Comparison of ENCODE assay signal across 26 cellular contexts in the genomic region with DNA sequence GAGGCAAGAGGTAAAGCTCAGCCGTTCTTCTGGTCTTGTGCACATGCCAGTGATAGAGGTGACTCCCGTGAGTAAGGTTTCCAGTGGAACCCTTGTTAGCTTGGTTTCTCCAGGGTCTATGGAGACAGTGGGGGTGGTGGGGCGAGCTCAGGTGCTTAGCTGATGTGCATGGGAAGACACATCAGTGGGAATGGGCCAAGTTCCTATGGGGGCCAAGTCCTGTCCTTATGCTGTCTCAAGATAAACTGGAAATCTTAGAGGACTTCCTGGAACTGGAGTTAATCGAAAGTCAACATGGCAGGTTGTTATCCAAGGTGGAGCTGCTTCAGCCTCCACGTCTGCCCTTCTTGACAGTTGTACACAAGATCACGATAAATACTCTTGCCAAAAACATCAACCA.
DNase-seq lines count a peak whose midpoint lies in the region; ATAC-seq, FAIRE-seq and TF ChIP-seq lines count a peak whose summit lies in the region.
"Had no signal": no experiment of that assay in that cellular context is flagged by ENCODE, and none has a peak within 500 bp of the region (broad histone marks: within the 10 kb centered on the region; RNA-seq: fewer than 3 reads in every experiment).

No MANE protein-coding gene starts in this region.

- no peak overlapping the region; the same call in 1 of the 2 replicates for H2BK15ac ChIP-seq in H1 (ENCODE audit: low read length)

- ATAC-seq in activated CD4-positive, alpha-beta T cell treated with anti-CD3 and anti-CD28 coated beads for 36 hours: no peak
- ATAC-seq in right lobe of liver: no peak
- ATAC-seq: A549, GM12878 had no signal

- no peak for TF ChIP-seq RAD21 in H1 (IDR thresholded peaks at IDR 0.05 in 1 of 2, conservative IDR thresholded peaks at IDR 0.05 in 1 of 2; ENCODE audit: low read depth in 2 of 2, low read length in 2 of 2)

- H3K9me3 ChIP-seq in H1 (ENCODE audit: insufficient read depth in 2 of 2, low read depth in 1 of 2, low read length in 1 of 2): no peaks in the 10 kb centered on the region
- H3K9me3 ChIP-seq in right lobe of liver: no peaks in the 10 kb centered on the region
- H3K9me3 ChIP-seq: A549; BLaER1 treated with 17β-estradiol and CSF1 and Interleukin-3, amounts not matched to agents 10 nM and 100 nM had no signal

- H2BK5ac ChIP-seq in H1 (ENCODE audit: low read depth, low read length): no peak overlapping the region

- H3K4me1 ChIP-seq in H1 (replicated peaks in 1 of 4; ENCODE audit: control insufficient read depth in 3 of 4, insufficient read depth in 4 of 4, low read length in 3 of 4): no peaks in the 10 kb centered on the region
- H3K4me1 ChIP-seq in right lobe of liver: no peaks in the 10 kb centered on the region
- H3K4me1 ChIP-seq: A549; BLaER1 treated with 17β-estradiol and CSF1 and Interleukin-3, amounts not matched to agents 10 nM and 100 nM had no signal

- no peak overlapping the region for H3K9ac ChIP-seq in H1 (replicated peaks in 1 of 4; ENCODE audit: extremely low read depth in 1 of 4, low read depth in 3 of 4, low read length in 3 of 4)
- H3K9ac ChIP-seq: BLaER1 treated with 17β-estradiol and CSF1 and Interleukin-3, amounts not matched to agents 10 nM and 100 nM had no signal

- no peak overlapping the region for H2AFZ ChIP-seq in H1 (ENCODE audit: low read length)

- H3K79me1 ChIP-seq in H1 (ENCODE audit: low read depth, low read length): no peaks in the 10 kb centered on the region

- no peak overlapping the region for H4K91ac ChIP-seq in H1 (replicated peaks; ENCODE audit: insufficient read length, low read length)

- no peak for TF ChIP-seq POLR2A in H1 (IDR thresholded peaks at IDR 0.05; ENCODE audit: control extremely low read depth in 1 of 2, low read depth in 2 of 2, low read length in 2 of 2)
- TF ChIP-seq POLR2A in right lobe of liver (IDR thresholded peaks at IDR 0.05): no peak

- CTCF ChIA-PET in activated CD4-positive, alpha-beta T cell treated with anti-CD3 and anti-CD28 coated beads for 36 hours (lab: Charles Lee): no interaction called here
- CTCF ChIA-PET in H1 (lab: Charles Lee; ENCODE audit: partially characterized antibody): interaction anchor here (1.2 kb wide), 2 partner anchors 44 to 47 kb away, joined by 3 read pairs; no protein-coding TSS in a partner anchor

- no peaks in the 10 kb centered on the region for H3K4me1 Mint-ChIP-seq in activated CD4-positive, alpha-beta T cell treated with anti-CD3 and anti-CD28 coated beads, Interleukin-2, amount 10 ng/mL, durations not matched to agents 24 days and 14 days
- H3K4me1 Mint-ChIP-seq in activated CD4-positive, alpha-beta T cell treated with anti-CD3 and anti-CD28 coated beads for 36 hours: no peaks in the 10 kb centered on the region
- H3K4me1 Mint-ChIP-seq in osteocyte (ENCODE audit: unreplicated experiment): no peaks in the 10 kb centered on the region
- H3K4me1 Mint-ChIP-seq in CD14-positive monocyte: no peaks in the 10 kb centered on the region
- H3K4me1 Mint-ChIP-seq: B cell; CD4-positive, alpha-beta memory T cell; CD4-positive, CD25-positive, alpha-beta regulatory T cell; CD8-positive, alpha-beta memory T cell had no signal

- H3K23ac ChIP-seq in H1 (ENCODE audit: insufficient read length): no peak overlapping the region

- no peak overlapping the region for H4K5ac ChIP-seq in H1 (ENCODE audit: insufficient read length, low read depth, low read length)

- WGBS in H1 (ENCODE audit: extremely low coverage in 1 of 2, insufficient coverage in 1 of 2, insufficient read length in 1 of 2, insufficient replicate concordance in 2 of 2, low coverage in 1 of 2, low lambda C conversion rate in 2 of 2, missing lambda C conversion rate in 1 of 2), 2 experiments: 86% methylated on average over 6 of the region's 6 CpGs; no CpG with 5 or more reads in 1 of the 2 experiments
- WGBS in right lobe of liver (ENCODE audit: insufficient coverage, low coverage, low lambda C conversion rate, missing lambda C conversion rate): 51% methylated on average over 5 of the region's 6 CpGs

- H3K27me3 ChIP-seq in H1 (replicated peaks in 1 of 4; ENCODE audit: control insufficient read depth in 3 of 4, extremely low read depth in 1 of 4, insufficient read depth in 3 of 4, low read length in 3 of 4) (0 out of 7 replicates have a peak, but pooled peaks cover 0 to 2% (median 0%) of the 10 kb centered on the region in 4 experiments), right lobe of liver (no peaks in the 10 kb centered on the region)
- H3K27me3 ChIP-seq: BLaER1 treated with 17β-estradiol and CSF1 and Interleukin-3, amounts not matched to agents 10 nM and 100 nM had no signal

- H2BK20ac ChIP-seq in H1 (ENCODE audit: low read length): no peak overlapping the region

- no peak overlapping the region for H3K4me3 Mint-ChIP-seq in activated CD4-positive, alpha-beta T cell treated with anti-CD3 and anti-CD28 coated beads, Interleukin-2, amount 10 ng/mL, durations not matched to agents 24 days and 14 days
- no peak overlapping the region for H3K4me3 Mint-ChIP-seq in activated CD4-positive, alpha-beta T cell treated with anti-CD3 and anti-CD28 coated beads for 36 hours
- H3K4me3 Mint-ChIP-seq in osteocyte (ENCODE audit: unreplicated experiment): no peak overlapping the region
- no peak overlapping the region for H3K4me3 Mint-ChIP-seq in CD14-positive monocyte
- H3K4me3 Mint-ChIP-seq: B cell; CD4-positive, alpha-beta memory T cell; CD4-positive, CD25-positive, alpha-beta regulatory T cell; CD8-positive, alpha-beta memory T cell had no signal

- H3K23me2 ChIP-seq in H1 (ENCODE audit: low read depth, low read length): no peaks in the 10 kb centered on the region

- H3K36me3 ChIP-seq in H1 (ENCODE audit: control insufficient read depth in 2 of 4, insufficient read depth in 4 of 4, low read length in 3 of 4) (no peaks in the 10 kb centered on the region), right lobe of liver (no peaks in the 10 kb centered on the region)
- H3K36me3 ChIP-seq: BLaER1 treated with 17β-estradiol and CSF1 and Interleukin-3, amounts not matched to agents 10 nM and 100 nM had no signal

- H3K27ac Mint-ChIP-seq in activated CD4-positive, alpha-beta T cell treated with anti-CD3 and anti-CD28 coated beads, Interleukin-2, amount 10 ng/mL, durations not matched to agents 24 days and 14 days: no peak overlapping the region
- H3K27ac Mint-ChIP-seq in activated CD4-positive, alpha-beta T cell treated with anti-CD3 and anti-CD28 coated beads for 36 hours: no peak overlapping the region
- H3K27ac Mint-ChIP-seq in osteocyte (ENCODE audit: unreplicated experiment) (no peak overlapping the region), CD14-positive monocyte (no peak overlapping the region)
- H3K27ac Mint-ChIP-seq: B cell; CD4-positive, alpha-beta memory T cell; CD8-positive, alpha-beta memory T cell had no signal

- H4K20me1 ChIP-seq in H1 (replicated peaks in 1 of 2; ENCODE audit: control insufficient read depth in 1 of 2, insufficient read depth in 2 of 2, low read length in 2 of 2): no peaks in the 10 kb centered on the region
- H4K20me1 ChIP-seq: BLaER1 treated with 17β-estradiol and CSF1 and Interleukin-3, amounts not matched to agents 10 nM and 100 nM had no signal

- TF ChIP-seq EP300 in H1 (IDR thresholded peaks at IDR 0.05; ENCODE audit: borderline replicate concordance in 1 of 2, low read depth in 2 of 2, low read length in 2 of 2): no peak

- H3K14ac ChIP-seq in H1 (ENCODE audit: insufficient read length): no peak overlapping the region

- H3K4me3 ChIP-seq in H1 (ENCODE audit: extremely low read depth in 1 of 4, insufficient read depth in 2 of 4, low read depth in 3 of 4, low read length in 4 of 4) (no peak overlapping the region), right lobe of liver (no peak overlapping the region)
- H3K4me3 ChIP-seq: A549; BLaER1 treated with 17β-estradiol and CSF1 and Interleukin-3, amounts not matched to agents 10 nM and 100 nM; GM12878 had no signal

- no peak overlapping the region for H3K4me2 ChIP-seq in H1 (ENCODE audit: insufficient read depth in 1 of 2, low read depth in 2 of 2, low read length in 2 of 2)
- H3K4me2 ChIP-seq: A549; BLaER1 treated with 17β-estradiol and CSF1 and Interleukin-3, amounts not matched to agents 10 nM and 100 nM had no signal

- FAIRE-seq in H1 (lab: Jason Lieb, UNC): no peak
- FAIRE-seq: A549, GM12878, GM12892, GM18507 had no signal

- POLR2A ChIA-PET in activated CD4-positive, alpha-beta T cell treated with anti-CD3 and anti-CD28 coated beads for 36 hours (lab: Charles Lee): no interaction called here
- POLR2A ChIA-PET in H1 (lab: Charles Lee; ENCODE audit: partially characterized antibody): interaction anchor here (1.1 kb wide), 1 partner anchor 16 kb away, joined by 3 read pairs; no protein-coding TSS in a partner anchor

- H4K8ac ChIP-seq in H1 (ENCODE audit: extremely low read depth, insufficient read depth, low read length): no peak overlapping the region

- H3K27me3 Mint-ChIP-seq in activated CD4-positive, alpha-beta T cell treated with anti-CD3 and anti-CD28 coated beads, Interleukin-2, amount 10 ng/mL, durations not matched to agents 24 days and 14 days: peaks cover 2% of the 10 kb centered on the region
- H3K27me3 Mint-ChIP-seq in activated CD4-positive, alpha-beta T cell treated with anti-CD3 and anti-CD28 coated beads for 36 hours: no peaks in the 10 kb centered on the region
- H3K27me3 Mint-ChIP-seq in osteocyte (ENCODE audit: unreplicated experiment) (no peaks in the 10 kb centered on the region), CD14-positive monocyte (ENCODE audit: low read depth in 3 of 3) (peaks cover 0 to 2% (median 2%) of the 10 kb centered on the region in 3 donors)
- H3K27me3 Mint-ChIP-seq: CD4-positive, CD25-positive, alpha-beta regulatory T cell; CD8-positive, alpha-beta memory T cell had no signal

- no peak overlapping the region for H3K27ac ChIP-seq in H1 (ENCODE audit: low read depth, low read length)
- H3K27ac ChIP-seq in right lobe of liver: no peak overlapping the region
- H3K27ac ChIP-seq: 22Rv1; A549; BLaER1 treated with 17β-estradiol and CSF1 and Interleukin-3, amounts not matched to agents 10 nM and 100 nM; C4-2B had no signal

- intact Hi-C loops in activated CD4-positive, alpha-beta T cell treated with anti-CD3 and anti-CD28 coated beads, Interleukin-2, amount 10 ng/mL, durations not matched to agents 24 days and 14 days (cut with micrococcal nuclease): no loop called here
- intact Hi-C loops in activated CD4-positive, alpha-beta T cell treated with anti-CD3 and anti-CD28 coated beads for 36 hours (cut with DNase I, micrococcal nuclease): no loop called here
- intact Hi-C loops in CD14-positive monocyte (cut with micrococcal nuclease) (no loop called here), right lobe of liver (cut with DNase I) (no loop called here)

- DNase-seq in activated CD4-positive, alpha-beta T cell treated with anti-CD3 and anti-CD28 coated beads, Interleukin-2, amount 10 ng/mL, durations not matched to agents 24 days and 14 days: peak; percentile 38
- no peak for DNase-seq in activated CD4-positive, alpha-beta T cell treated with anti-CD3 and anti-CD28 coated beads for 36 hours
- no peak for DNase-seq in H1 (ENCODE audit: low read depth in 1 of 2, low spot score in 2 of 2)
- peak; percentile 56 for DNase-seq in osteocyte (ENCODE audit: extremely low spot score, unreplicated experiment)
- DNase-seq in CD14-positive monocyte (ENCODE audit: low spot score): no peak
- no peak for DNase-seq in right lobe of liver
- DNase-seq: AML-193; CD4-positive, alpha-beta memory T cell; CD4-positive, CD25-positive, alpha-beta regulatory T cell; CD8-positive, alpha-beta memory T cell; COR-L47; DMS 273 treated with DMSO at 0.1 percent for 48 hours; DMS153; DMS53; DMS79; DND-41; EL; GDM1 had no signal

- H3K56ac ChIP-seq in H1 (replicated peaks; ENCODE audit: insufficient read length, low read depth, low read length): no peak overlapping the region

- no peaks in the 10 kb centered on the region for H3K79me2 ChIP-seq in H1 (ENCODE audit: control insufficient read depth in 1 of 2, insufficient read depth in 2 of 2, low read length in 2 of 2)

- no peak overlapping the region for H3K4ac ChIP-seq in H1 (replicated peaks; ENCODE audit: insufficient read length, low read depth, low read length)

- 0 out of 2 replicates have a peak overlapping the region, but pooled peaks have one; percentile 68 for H2BK12ac ChIP-seq in H1 (ENCODE audit: low read depth, low read length)

- TF ChIP-seq CTCF in H1 (IDR thresholded peaks at IDR 0.05; ENCODE audit: control extremely low read depth in 1 of 3, insufficient read depth in 1 of 3, low read depth in 1 of 3, low read length in 3 of 3): no peak
- TF ChIP-seq CTCF in osteocyte (IDR thresholded peaks at IDR 0.05): no peak
- TF ChIP-seq CTCF in CD14-positive monocyte (IDR thresholded peaks at IDR 0.05): no peak
- TF ChIP-seq CTCF in right lobe of liver (IDR thresholded peaks at IDR 0.05): no peak

- H3K36me3 Mint-ChIP-seq in activated CD4-positive, alpha-beta T cell treated with anti-CD3 and anti-CD28 coated beads, Interleukin-2, amount 10 ng/mL, durations not matched to agents 24 days and 14 days (ENCODE audit: low read depth): no peaks in the 10 kb centered on the region
- no peaks in the 10 kb centered on the region for H3K36me3 Mint-ChIP-seq in activated CD4-positive, alpha-beta T cell treated with anti-CD3 and anti-CD28 coated beads for 36 hours (ENCODE audit: low read depth)
- H3K36me3 Mint-ChIP-seq in osteocyte (ENCODE audit: unreplicated experiment) (no peaks in the 10 kb centered on the region), CD14-positive monocyte (no peaks in the 10 kb centered on the region)
- H3K36me3 Mint-ChIP-seq: CD4-positive, alpha-beta memory T cell; CD4-positive, CD25-positive, alpha-beta regulatory T cell; CD8-positive, alpha-beta memory T cell had no signal

- no peaks in the 10 kb centered on the region for H3K9me3 Mint-ChIP-seq in activated CD4-positive, alpha-beta T cell treated with anti-CD3 and anti-CD28 coated beads, Interleukin-2, amount 10 ng/mL, durations not matched to agents 24 days and 14 days
- no peaks in the 10 kb centered on the region for H3K9me3 Mint-ChIP-seq in activated CD4-positive, alpha-beta T cell treated with anti-CD3 and anti-CD28 coated beads for 36 hours (ENCODE audit: low read depth)
- H3K9me3 Mint-ChIP-seq in osteocyte (ENCODE audit: unreplicated experiment): peaks cover 3% of the 10 kb centered on the region
- H3K9me3 Mint-ChIP-seq in CD14-positive monocyte: peaks cover 0 to 7% (median 3%) of the 10 kb centered on the region in 7 donors
- H3K9me3 Mint-ChIP-seq: CD8-positive, alpha-beta memory T cell had no signal

- no peak overlapping the region for H2BK120ac ChIP-seq in H1 (replicated peaks; ENCODE audit: low read depth, low read length)

- H3K18ac ChIP-seq in H1 (ENCODE audit: extremely low read depth, low read length): no peak overlapping the region

- H2AK5ac ChIP-seq in H1 (ENCODE audit: low read depth, low read length): no peak overlapping the region

Comparison
In these comparisons a context has a peak if more than half of its experiments do, and no peak if none do; other contexts are left out.
1. DNase-seq: peak in activated CD4-positive, alpha-beta T cell treated with anti-CD3 and anti-CD28 coated beads, Interleukin-2, amount 10 ng/mL, durations not matched to agents 24 days and 14 days (single experiment) and osteocyte (single experiment); none in activated CD4-positive, alpha-beta T cell treated with anti-CD3 and anti-CD28 coated beads for 36 hours (single experiment), H1 (0 of 2), CD14-positive monocyte (single experiment) and right lobe of liver (0 of 3).